ENCODE assay signal across 9 cellular contexts in genomic region chr6:127971945-127972391, GRCh38.
A peak's percentile ranks its signal among the peaks of the same experiment; 100 is the strongest.
DNase-seq lines count a peak whose midpoint lies in the region; ATAC-seq and TF ChIP-seq lines count a peak whose summit lies in the region.
"Had no signal": no experiment of that assay in that cellular context is flagged by ENCODE, and none has a peak within 500 bp of the region (broad histone marks: within the 10 kb centered on the region; RNA-seq: fewer than 3 reads in every experiment).

No MANE protein-coding gene starts in this region.

- H3K4me1 Mint-ChIP-seq in central memory CD8-positive, alpha-beta T cell, result peaks cover 48% of the 10 kb centered on the region

- peak; percentile 47 for DNase-seq in HFF-Myc (ENCODE audit: extremely low read depth, low read depth)
- peak; percentile 16 for DNase-seq in T-helper 9 cell
- peak in 1 of 2 donors; percentile 58 for DNase-seq in central memory CD8-positive, alpha-beta T cell (ENCODE audit: low spot score in 2 of 2)
- DNase-seq in stimulated activated CD4-positive, alpha-beta T cell treated with anti-CD3 and anti-CD28 coated beads, Interleukin-4, amount 100 ng/mL, for 1 hour, result peak; percentile 9
- DNase-seq in DMS79 (lab: John Stamatoyannopoulos, UW), result no peak
- no peak for DNase-seq in occipital lobe (lab: John Stamatoyannopoulos, UW)
- DNase-seq in NCI-H2196 (lab: John Stamatoyannopoulos, UW; ENCODE audit: unreplicated experiment), result no peak

- H3K27ac Mint-ChIP-seq in central memory CD8-positive, alpha-beta T cell (ENCODE audit: low read depth), result peak overlapping the region; percentile 92

- peak overlapping the region; percentile 79 for H3K4me3 Mint-ChIP-seq in central memory CD8-positive, alpha-beta T cell

- no peak overlapping the region for H3K4me3 ChIP-seq in HFF-Myc (replicated peaks; ENCODE audit: low read depth, low read length)
- H3K4me3 ChIP-seq: thoracic aorta had no signal

- no peak for TF ChIP-seq CTCF in HFF-Myc (IDR thresholded peaks at IDR 0.05; ENCODE audit: low read depth, low read length, missing control alignments)

- no peaks in the 10 kb centered on the region for H3K9me3 Mint-ChIP-seq in central memory CD8-positive, alpha-beta T cell

- no peaks in the 10 kb centered on the region for H3K27me3 Mint-ChIP-seq in central memory CD8-positive, alpha-beta T cell

- ATAC-seq in central memory CD8-positive, alpha-beta T cell (replicated peaks; ENCODE audit: extremely low read depth, poor library complexity, severe bottlenecking), result peak; percentile 90
- ATAC-seq in HG03025 (IDR thresholded peaks at IDR 0.05; ENCODE audit: low FRiP score, unreplicated experiment), result no peak

- peaks cover 4% of the 10 kb centered on the region for H3K36me3 Mint-ChIP-seq in central memory CD8-positive, alpha-beta T cell (ENCODE audit: insufficient read depth)

Comparison
In these comparisons a context has a peak if more than half of its experiments do, and no peak if none do; other contexts are left out.
1. DNase-seq: peak in HFF-Myc (single experiment), T-helper 9 cell (single experiment) and stimulated activated CD4-positive, alpha-beta T cell treated with anti-CD3 and anti-CD28 coated beads, Interleukin-4, amount 100 ng/mL, for 1 hour (single experiment); none in DMS79 (single experiment), occipital lobe (single experiment) and NCI-H2196 (single experiment).